Comparison of ENCODE assay signal across 8 cellular contexts in genomic region chrX:155819966-155820491, GRCh38.
DNase-seq lines count a peak whose midpoint lies in the region; FAIRE-seq and TF ChIP-seq lines count a peak whose summit lies in the region.

No MANE protein-coding gene starts in this region.

- H3K27me3 ChIP-seq in CD4-positive, alpha-beta memory T cell (ENCODE audit: insufficient read depth, low read length): peaks cover 3% of the 10 kb centered on the region
- peaks cover 6% of the 10 kb centered on the region for H3K27me3 ChIP-seq in HAP-1 (ENCODE audit: low read depth)
- H3K27me3 ChIP-seq in liver (ENCODE audit: control insufficient read depth in 4 of 4, insufficient read depth in 4 of 4, low read length in 3 of 4): peaks cover 0 to 2% (median 0%) of the 10 kb centered on the region in 4 donors

- H3K4me1 Mint-ChIP-seq in CD4-positive, alpha-beta memory T cell: no peaks in the 10 kb centered on the region

- H3K9ac ChIP-seq in liver (ENCODE audit: low read depth in 1 of 2, low read length in 2 of 2): no peak overlapping the region

- WGBS in liver: 61% methylated on average over 3 of the region's 3 CpGs

- no peaks in the 10 kb centered on the region for H3K9me3 ChIP-seq in CD4-positive, alpha-beta memory T cell (ENCODE audit: control insufficient read depth in 1 of 2, low read length in 2 of 2)
- no peaks in the 10 kb centered on the region for H3K9me3 ChIP-seq in HAP-1
- H3K9me3 ChIP-seq in liver (ENCODE audit: control insufficient read depth in 4 of 4, low read length in 3 of 4): no peaks in the 10 kb centered on the region

- CTCF ChIA-PET in CD4-positive, alpha-beta memory T cell (lab: Charles Lee; ENCODE audit: partially characterized antibody): no interaction called here

- peak; percentile 58 for TF ChIP-seq CTCF in liver (IDR thresholded peaks at IDR 0.05; ENCODE audit: low read depth, low read length, missing input control)

- H3K4me1 ChIP-seq in CD4-positive, alpha-beta memory T cell (ENCODE audit: insufficient read depth, low read length): no peaks in the 10 kb centered on the region
- H3K4me1 ChIP-seq in HAP-1 (no peaks in the 10 kb centered on the region), liver (ENCODE audit: control insufficient read depth in 4 of 4, insufficient read depth in 4 of 4, low read length in 3 of 4) (no peaks in the 10 kb centered on the region)

- H3K27me3 Mint-ChIP-seq in CD4-positive, alpha-beta memory T cell: peaks cover 4 to 15% of the 10 kb centered on the region in 2 donors

- no peak overlapping the region for H3K4me3 Mint-ChIP-seq in CD4-positive, alpha-beta memory T cell

- no peak overlapping the region for H3K4me3 ChIP-seq in CD4-positive, alpha-beta memory T cell (ENCODE audit: low read length in 2 of 2)
- H3K4me3 ChIP-seq in HAP-1 (no peak overlapping the region), liver (ENCODE audit: low read depth in 1 of 3, low read length in 3 of 3) (no peak overlapping the region)

- TF ChIP-seq RAD21 in liver (IDR thresholded peaks at IDR 0.05): peak; percentile 91 to 94

- no peak overlapping the region for H3K27ac Mint-ChIP-seq in CD4-positive, alpha-beta memory T cell

- H3K27ac ChIP-seq in CD4-positive, alpha-beta memory T cell (ENCODE audit: low read depth, low read length): no peak overlapping the region
- H3K27ac ChIP-seq in liver (ENCODE audit: low read depth in 1 of 2, low read length in 2 of 2): no peak overlapping the region

- H3K36me3 Mint-ChIP-seq in CD4-positive, alpha-beta memory T cell: no peaks in the 10 kb centered on the region

- POLR2A ChIA-PET in CD4-positive, alpha-beta memory T cell (lab: Charles Lee; ENCODE audit: partially characterized antibody): no interaction called here

- in situ Hi-C loops in HAP-1 (cut with MboI; ENCODE audit: low sequenced_read_pairs): no loop called here

- H3K36me3 ChIP-seq in CD4-positive, alpha-beta memory T cell (ENCODE audit: insufficient read depth, low read length): no peaks in the 10 kb centered on the region
- H3K36me3 ChIP-seq in HAP-1 (replicated peaks): no peaks in the 10 kb centered on the region
- H3K36me3 ChIP-seq in liver (ENCODE audit: control insufficient read depth in 4 of 4, insufficient read depth in 3 of 4, low read depth in 1 of 4, low read length in 3 of 4): no peaks in the 10 kb centered on the region

- intact Hi-C loops in CD4-positive, alpha-beta memory T cell (cut with micrococcal nuclease): loop anchor here (1.0 kb wide), 1 partner anchor 839 kb away; no protein-coding TSS in a partner anchor

- DNase-seq in CD4-positive, alpha-beta memory T cell: peak; percentile 36 to 43 (median 39)
- DNase-seq in HAP-1 (ENCODE audit: low spot score in 2 of 2): peak; percentile 81 to 86
- peak; percentile 81 for DNase-seq in NCI-H2107 treated with DMSO at 0.1 percent for 48 hours (lab: John Stamatoyannopoulos, UW; ENCODE audit: unreplicated experiment)
- peak; percentile 79 for DNase-seq in cerebellar cortex (ENCODE audit: low spot score)
- DNase-seq in stimulated activated CD8-positive, alpha-beta memory T cell treated with anti-CD3 and anti-CD28 coated beads, Interleukin-2, amount 100 ng/mL, for 48 hours (ENCODE audit: low read depth in 2 of 2): peak; percentile 4 to 8
- DNase-seq in OCI-M2 (lab: John Stamatoyannopoulos, UW; ENCODE audit: unreplicated experiment): no peak

- FAIRE-seq in TTC549 (lab: Jason Lieb, UNC): peak; percentile 39

- H3K9me3 Mint-ChIP-seq in CD4-positive, alpha-beta memory T cell: peaks cover 0 to 6% (median 3%) of the 10 kb centered on the region in 8 donors

TF ChIP-seq in liver, 16 proteins besides CTCF, POLR2A, EP300 and RAD21:
- TF ChIP-seq, protein P1, sequence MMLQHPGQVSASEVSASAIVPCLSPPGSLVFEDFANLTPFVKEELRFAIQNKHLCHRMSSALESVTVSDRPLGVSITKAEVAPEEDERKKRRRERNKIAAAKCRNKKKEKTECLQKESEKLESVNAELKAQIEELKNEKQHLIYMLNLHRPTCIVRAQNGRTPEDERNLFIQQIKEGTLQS (IDR thresholded peaks at IDR 0.05): no peak
- TF ChIP-seq, protein P2, sequence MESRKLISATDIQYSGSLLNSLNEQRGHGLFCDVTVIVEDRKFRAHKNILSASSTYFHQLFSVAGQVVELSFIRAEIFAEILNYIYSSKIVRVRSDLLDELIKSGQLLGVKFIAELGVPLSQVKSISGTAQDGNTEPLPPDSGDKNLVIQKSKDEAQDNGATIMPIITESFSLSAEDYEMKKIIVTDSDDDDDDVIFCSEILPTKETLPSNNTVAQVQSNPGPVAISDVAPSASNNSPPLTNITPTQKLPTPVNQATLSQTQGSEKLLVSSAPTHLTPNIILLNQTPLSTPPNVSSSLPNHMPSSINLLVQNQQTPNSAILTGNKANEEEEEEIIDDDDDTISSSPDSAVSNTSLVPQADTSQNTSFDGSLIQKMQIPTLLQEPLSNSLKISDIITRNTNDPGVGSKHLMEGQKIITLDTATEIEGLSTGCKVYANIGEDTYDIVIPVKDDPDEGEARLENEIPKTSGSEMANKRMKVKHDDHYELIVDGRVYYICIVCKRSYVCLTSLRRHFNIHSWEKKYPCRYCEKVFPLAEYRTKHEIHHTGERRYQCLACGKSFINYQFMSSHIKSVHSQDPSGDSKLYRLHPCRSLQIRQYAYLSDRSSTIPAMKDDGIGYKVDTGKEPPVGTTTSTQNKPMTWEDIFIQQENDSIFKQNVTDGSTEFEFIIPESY (IDR thresholded peaks at IDR 0.05): no peak
- TF ChIP-seq FOXA2 (IDR thresholded peaks at IDR 0.05) (no peak), EGR1 (IDR thresholded peaks at IDR 0.05; ENCODE audit: low read depth in 2 of 2) (no peak), HNF4G (IDR thresholded peaks at IDR 0.05) (no peak), SP1 (IDR thresholded peaks at IDR 0.05) (no peak), NR2F2 (IDR thresholded peaks at IDR 0.05) (no peak), GABPA (IDR thresholded peaks at IDR 0.05 in 1 of 2, conservative IDR thresholded peaks at IDR 0.05 in 1 of 2) (no peak), HNF4A (conservative IDR thresholded peaks at IDR 0.05) (no peak), TAF1 (conservative IDR thresholded peaks at IDR 0.05) (no peak), REST (IDR thresholded peaks at IDR 0.05) (no peak), JUND (IDR thresholded peaks at IDR 0.05) (no peak), YY1 (IDR thresholded peaks at IDR 0.05) (no peak), FOXA1 (IDR thresholded peaks at IDR 0.05) (no peak), RXRA (IDR thresholded peaks at IDR 0.05) (no peak)
- TF ChIP-seq, protein P3, sequence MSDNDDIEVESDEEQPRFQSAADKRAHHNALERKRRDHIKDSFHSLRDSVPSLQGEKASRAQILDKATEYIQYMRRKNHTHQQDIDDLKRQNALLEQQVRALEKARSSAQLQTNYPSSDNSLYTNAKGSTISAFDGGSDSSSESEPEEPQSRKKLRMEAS (IDR thresholded peaks at IDR 0.05): no peak
